Comparison of ENCODE assay signal across 8 cellular contexts in the genomic region with DNA sequence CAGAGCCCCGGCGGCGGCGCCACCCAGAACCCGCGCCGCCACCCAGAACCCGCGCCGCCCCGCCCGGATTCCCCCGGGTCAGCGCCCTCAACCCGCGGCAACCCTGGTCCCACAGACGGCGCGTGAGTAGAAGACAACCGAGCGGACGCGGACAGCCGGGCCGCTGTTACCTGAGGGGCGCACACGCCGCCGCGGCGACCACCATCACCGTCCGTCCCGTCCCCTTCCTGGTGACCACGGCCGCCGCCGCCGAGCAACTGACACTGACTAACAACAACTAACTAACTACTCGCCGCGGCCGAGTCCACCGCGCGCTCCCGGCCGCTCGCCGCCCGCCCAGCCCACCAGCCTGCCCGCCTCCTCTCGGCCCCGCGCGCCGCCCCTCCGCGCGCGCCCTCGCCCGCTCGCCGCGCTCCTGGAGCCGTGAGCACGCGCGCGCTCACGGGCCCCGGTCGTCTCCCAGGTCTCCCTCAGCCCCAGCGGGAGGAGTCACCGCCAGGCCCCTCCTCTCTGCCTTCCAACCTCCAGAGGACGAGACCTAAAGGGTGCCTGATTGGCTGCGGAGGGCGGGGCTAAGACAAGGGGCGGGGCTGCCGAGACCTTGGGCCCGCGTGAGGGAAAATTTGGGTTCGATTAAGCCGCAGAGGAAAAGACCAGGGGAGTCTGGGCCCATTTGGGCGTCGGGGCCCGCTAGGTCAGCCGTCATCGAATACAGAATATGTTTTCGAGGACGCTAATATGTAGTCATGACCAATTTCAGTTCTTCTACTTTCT. TPM values are rescaled to one million over a fixed set of nuclear protein-coding genes. Genes with fewer than 3 reads are reported as not detected.
DNase-seq lines count a peak whose midpoint lies in the region; ATAC-seq, FAIRE-seq and TF ChIP-seq lines count a peak whose summit lies in the region.

A gene with protein sequence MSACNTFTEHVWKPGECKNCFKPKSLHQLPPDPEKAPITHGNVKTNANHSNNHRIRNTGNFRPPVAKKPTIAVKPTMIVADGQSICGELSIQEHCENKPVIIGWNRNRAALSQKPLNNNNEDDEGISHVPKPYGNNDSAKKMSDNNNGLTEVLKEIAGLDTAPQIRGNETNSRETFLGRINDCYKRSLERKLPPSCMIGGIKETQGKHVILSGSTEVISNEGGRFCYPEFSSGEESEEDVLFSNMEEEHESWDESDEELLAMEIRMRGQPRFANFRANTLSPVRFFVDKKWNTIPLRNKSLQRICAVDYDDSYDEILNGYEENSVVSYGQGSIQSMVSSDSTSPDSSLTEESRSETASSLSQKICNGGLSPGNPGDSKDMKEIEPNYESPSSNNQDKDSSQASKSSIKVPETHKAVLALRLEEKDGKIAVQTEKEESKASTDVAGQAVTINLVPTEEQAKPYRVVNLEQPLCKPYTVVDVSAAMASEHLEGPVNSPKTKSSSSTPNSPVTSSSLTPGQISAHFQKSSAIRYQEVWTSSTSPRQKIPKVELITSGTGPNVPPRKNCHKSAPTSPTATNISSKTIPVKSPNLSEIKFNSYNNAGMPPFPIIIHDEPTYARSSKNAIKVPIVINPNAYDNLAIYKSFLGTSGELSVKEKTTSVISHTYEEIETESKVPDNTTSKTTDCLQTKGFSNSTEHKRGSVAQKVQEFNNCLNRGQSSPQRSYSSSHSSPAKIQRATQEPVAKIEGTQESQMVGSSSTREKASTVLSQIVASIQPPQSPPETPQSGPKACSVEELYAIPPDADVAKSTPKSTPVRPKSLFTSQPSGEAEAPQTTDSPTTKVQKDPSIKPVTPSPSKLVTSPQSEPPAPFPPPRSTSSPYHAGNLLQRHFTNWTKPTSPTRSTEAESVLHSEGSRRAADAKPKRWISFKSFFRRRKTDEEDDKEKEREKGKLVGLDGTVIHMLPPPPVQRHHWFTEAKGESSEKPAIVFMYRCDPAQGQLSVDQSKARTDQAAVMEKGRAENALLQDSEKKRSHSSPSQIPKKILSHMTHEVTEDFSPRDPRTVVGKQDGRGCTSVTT (N-terminal part only) (minus strand): TSS at position 269 of the 774 bp plus-strand sequence. CDS start 238,178 bp downstream, outside the sequence.

- peak; percentile 99 for DNase-seq in CD1c-positive myeloid dendritic cell (ENCODE audit: extremely low spot score)
- DNase-seq in NCI-H774 (lab: John Stamatoyannopoulos, UW) = peak; percentile 98
- DNase-seq in activated CD4-positive, alpha-beta T cell treated with anti-CD3 and anti-CD28 coated beads, Interleukin-2, amount 50 U/mL, for 4 hours = peak; percentile 100
- DNase-seq in HepG2 (ENCODE audit: low spot score) = peak; percentile 97
- DNase-seq in stimulated activated CD4-positive, alpha-beta T cell treated with anti-CD3 and anti-CD28 coated beads, Interleukin-2, amount 100 ng/mL, for 48 hours = peak; percentile 98 to 99

- peak; percentile 28 for FAIRE-seq in HepG2 (lab: Jason Lieb, UNC)

- TF ChIP-seq RAD21 in HepG2 (CRISPR knock-in tag; IDR thresholded peaks at IDR 0.05) = no peak

- H3K4me3 ChIP-seq in HepG2 (replicated peaks in 1 of 3; ENCODE audit: insufficient read depth in 1 of 3, low read depth in 2 of 3, low read length in 3 of 3) = peak within 1 kb of the TSS; percentile 87 to 95 (median 95)

- ATAC-seq in GM19397 (IDR thresholded peaks at IDR 0.05; ENCODE audit: unreplicated experiment) (peak; percentile 90), HG03565 (IDR thresholded peaks at IDR 0.05; ENCODE audit: unreplicated experiment) (peak; percentile 73), HepG2 (peak; percentile 94)

- peaks cover 64% of the 10 kb centered on the region for H3K4me1 ChIP-seq in HepG2 (ENCODE audit: insufficient read depth, low read length)

- peak within 1 kb of the TSS; percentile 84 for H3K4me2 ChIP-seq in HepG2 (ENCODE audit: low read depth, low read length)

- intact Hi-C loops in dendritic cell treated with granulocyte-macrophage colony-stimulating factor and Interleukin-4, amounts not matched to agents 40 ng/mL and 50 ng/mL, for 4 days (cut with micrococcal nuclease) = loop anchor here (2.0 kb wide), 1 partner anchor 231 kb away; no protein-coding TSS in a partner anchor
- intact Hi-C loops in HepG2 (cut with micrococcal nuclease; ENCODE audit: unreplicated experiment) = no loop called here

- in situ Hi-C loops in HepG2 (cut with HindIII; ENCODE audit: extremely low pct_ligation_motif_present, low pct_unique_long_range_greater_than_20kb) = no loop called here

- peak within 1 kb of the TSS; percentile 92 for H3K4me3 Mint-ChIP-seq in dendritic cell treated with granulocyte-macrophage colony-stimulating factor and Interleukin-4, amounts not matched to agents 40 ng/mL and 50 ng/mL, for 4 days

- peaks cover 39% of the 10 kb centered on the region for H3K4me1 Mint-ChIP-seq in dendritic cell treated with granulocyte-macrophage colony-stimulating factor and Interleukin-4, amounts not matched to agents 40 ng/mL and 50 ng/mL, for 4 days (ENCODE audit: low read depth)

- peaks cover 80% of the 10 kb centered on the region for H3K79me2 ChIP-seq in HepG2 (ENCODE audit: insufficient read depth, low read length)

- CTCF ChIA-PET in HepG2 (lab: Yijun Ruan, JAX; ENCODE audit: low intra/inter-chr PET ratio, low total read pairs) = no interaction called here

- TF ChIP-seq EP300 in HepG2 (IDR thresholded peaks at IDR 0.05; ENCODE audit: low read depth in 2 of 2, low read length in 2 of 2) = no peak
- no peak for TF ChIP-seq EP300 in HepG2 (CRISPR knock-in tag; IDR thresholded peaks at IDR 0.05; ENCODE audit: borderline replicate concordance)

- peaks cover 3% of the 10 kb centered on the region for H3K27me3 Mint-ChIP-seq in dendritic cell treated with granulocyte-macrophage colony-stimulating factor and Interleukin-4, amounts not matched to agents 40 ng/mL and 50 ng/mL, for 4 days

- H3K36me3 Mint-ChIP-seq in dendritic cell treated with granulocyte-macrophage colony-stimulating factor and Interleukin-4, amounts not matched to agents 40 ng/mL and 50 ng/mL, for 4 days (ENCODE audit: low read depth) = peaks cover 27% of the 10 kb centered on the region

- no peaks in the 10 kb centered on the region for H3K9me3 ChIP-seq in HepG2 (ENCODE audit: low read length)

- peak; percentile 65 to 71 for TF ChIP-seq POLR2A in HepG2 (IDR thresholded peaks at IDR 0.05; ENCODE audit: insufficient read depth in 1 of 2, low read depth in 2 of 2, low read length in 2 of 2)

- H3K27ac Mint-ChIP-seq in dendritic cell treated with granulocyte-macrophage colony-stimulating factor and Interleukin-4, amounts not matched to agents 40 ng/mL and 50 ng/mL, for 4 days = peak within 1 kb of the TSS; percentile 96

- peak within 1 kb of the TSS; percentile 94 for H2AFZ ChIP-seq in HepG2 (ENCODE audit: low read length)

- no peak for TF ChIP-seq CTCF in HepG2 (CRISPR knock-in tag; IDR thresholded peaks at IDR 0.05)

- H4K20me1 ChIP-seq in HepG2 (ENCODE audit: insufficient read depth, low read length) = peaks cover 9% of the 10 kb centered on the region; the same call in 1 of the 2 replicates

- 0% methylated on average over 15 of the region's 92 CpGs for WGBS in HepG2 (ENCODE audit: low lambda C conversion rate)

- no TSS peak for BruUV-seq in HepG2 (replicated peaks; lab: Mats Ljungman, UMichigan)

- no peaks in the 10 kb centered on the region; a peak in 2 of 5 replicates for H3K27me3 ChIP-seq in HepG2 (ENCODE audit: control insufficient read depth in 1 of 2, insufficient read depth in 2 of 2, low read length in 2 of 2)

- peak within 1 kb of the TSS; percentile 90 for H3K27ac ChIP-seq in HepG2 (ENCODE audit: extremely low read length, insufficient read depth, low read length)

- H3K9me3 Mint-ChIP-seq in dendritic cell treated with granulocyte-macrophage colony-stimulating factor and Interleukin-4, amounts not matched to agents 40 ng/mL and 50 ng/mL, for 4 days = no peaks in the 10 kb centered on the region

- H3K36me3 ChIP-seq in HepG2 (replicated peaks in 1 of 2; ENCODE audit: control insufficient read depth in 1 of 2, insufficient read depth in 2 of 2, low read length in 2 of 2) = no peaks in the 10 kb centered on the region

- POLR2A ChIA-PET in HepG2 (lab: Yijun Ruan, JAX) = interaction anchor here (1.0 kb wide), 1 partner anchor 17 kb away, joined by 4 read pairs; no protein-coding TSS in a partner anchor

- peak within 1 kb of the TSS; percentile 89 for H3K9ac ChIP-seq in HepG2 (ENCODE audit: insufficient read depth, low read depth, low read length)

TF ChIP-seq in HepG2, 621 proteins besides CTCF, POLR2A, EP300 and RAD21 (continues in another document):
- TF ChIP-seq ZNF431 (CRISPR knock-in tag; IDR thresholded peaks at IDR 0.05; ENCODE audit: borderline replicate concordance, low read depth) = 0 out of 2 replicates have a peak, but pooled peaks have one; percentile 54

RNA-seq across cellular contexts. Expression of the gene that starts here (rescaled TPM):
- total RNA-seq in HepG2 (2016; rRNA removed; fragmentation: Illumina TruSeq; extraction: Trizol) = 6.0 and 12.5 TPM in 2 replicates
- total RNA-seq in HepG2 (2016; cell fraction: cytosol; rRNA removed; fragmentation: Illumina TruSeq; extraction: Trizol; ENCODE audit: low read depth) = 17.0 and 22.1 TPM in 2 replicates
- total RNA-seq in HepG2 (2016; cell fraction: insoluble cytoplasmic fraction; rRNA removed; fragmentation: Illumina TruSeq; extraction: Trizol) = 6.4 and 9.4 TPM in 2 replicates
- total RNA-seq in HepG2 (2016; cell fraction: membrane; rRNA removed; fragmentation: Illumina TruSeq; extraction: Trizol) = 10.5 and 10.6 TPM in 2 replicates
- 16.8 and 18.4 TPM in 2 replicates for total RNA-seq in HepG2 (2016; cell fraction: nucleus; rRNA removed; fragmentation: Illumina TruSeq; extraction: Trizol)
- 6.6 and 6.8 TPM in 2 replicates for polyA plus RNA-seq in HepG2 (2011; rRNA removed)
- polyA plus RNA-seq in HepG2 (2011; cell fraction: cytosol; rRNA removed) = 3.1 and 3.9 TPM in 2 replicates
- polyA plus RNA-seq in HepG2 (2011; cell fraction: nucleus; rRNA removed) = 8.4 and 11.3 TPM in 2 replicates
- polyA plus RNA-seq in HepG2 (2012) = 7.0 and 8.8 TPM in 2 replicates
- polyA plus RNA-seq in HepG2 (2016; cell fraction: cytosol; fragmentation: Illumina TruSeq; extraction: Trizol; ENCODE audit: low read depth) = 0.48 and 0.61 TPM in 2 replicates
- 3.3 and 4.2 TPM in 2 replicates for polyA plus RNA-seq in HepG2 (2016; cell fraction: insoluble cytoplasmic fraction; fragmentation: Illumina TruSeq; extraction: Trizol; ENCODE audit: low read depth)
- 0.41 and 0.84 TPM in 2 replicates for polyA plus RNA-seq in HepG2 (2016; cell fraction: membrane; fragmentation: Illumina TruSeq; extraction: Trizol; ENCODE audit: low read depth)
- 16.4 and 16.7 TPM in 2 replicates for polyA plus RNA-seq in HepG2 (2016; cell fraction: nucleus; fragmentation: Illumina TruSeq; extraction: Trizol; ENCODE audit: insufficient read depth, low read depth)
- 13.7 and 19.8 TPM in 2 replicates for polyA minus RNA-seq in HepG2 (2011; rRNA and poly(A)+ RNA removed; ENCODE audit: low replicate concordance)
- polyA minus RNA-seq in HepG2 (2011; cell fraction: cytosol; rRNA and poly(A)+ RNA removed) = 10.9 and 16.0 TPM in 2 replicates
- polyA minus RNA-seq in HepG2 (2011; cell fraction: nucleus; rRNA and poly(A)+ RNA removed) = 35.5 and 39.5 TPM in 2 replicates

Comparison
In these comparisons a context has a peak if more than half of its experiments do, and no peak if none do; other contexts are left out.
1. Peak in every context shown above with its lines: DNase-seq, ATAC-seq, H3K4me3 ChIP-seq and H3K27ac ChIP-seq.